8 cellular contexts compared by ENCODE assay signal in the genomic region with DNA sequence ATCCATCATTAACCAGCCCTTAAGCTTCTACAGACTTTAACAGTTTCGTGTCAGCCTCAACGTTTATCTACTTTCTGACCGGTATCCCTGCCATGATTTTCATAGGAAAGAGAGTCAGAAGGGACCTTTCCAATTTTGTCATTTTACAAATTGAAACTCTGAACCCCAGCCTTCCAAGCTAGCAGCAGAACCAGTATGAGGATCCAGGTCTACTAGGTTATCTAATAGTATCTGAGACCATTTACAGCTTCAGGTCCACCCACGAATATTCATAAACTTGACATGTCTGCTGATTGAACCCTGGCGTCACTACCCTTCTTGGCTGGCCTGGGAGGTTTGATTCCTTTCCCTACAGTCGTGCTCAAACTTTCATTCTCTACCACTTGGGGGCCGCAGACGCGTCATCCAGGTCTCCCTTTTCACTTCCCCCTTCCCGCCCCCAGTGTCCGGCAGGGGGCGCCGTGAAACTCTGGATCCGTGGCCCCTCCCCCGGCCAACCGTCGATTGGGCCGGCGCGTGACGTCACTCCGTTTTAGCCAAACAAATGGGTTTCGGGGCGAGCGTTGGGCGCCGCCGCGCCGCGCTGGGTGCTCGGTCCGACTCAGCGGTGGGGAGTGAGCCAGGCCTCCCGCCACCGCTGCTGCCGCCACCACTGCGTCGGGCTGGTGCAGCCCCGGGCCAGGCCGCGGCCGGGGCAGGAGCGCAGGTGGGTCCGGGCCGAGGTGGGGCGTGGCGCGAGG. TPM values are rescaled to one million over a fixed set of nuclear protein-coding genes. Genes with fewer than 3 reads are reported as not detected.
DNase-seq lines count a peak whose midpoint lies in the region; ATAC-seq and TF ChIP-seq lines count a peak whose summit lies in the region.

A gene with protein sequence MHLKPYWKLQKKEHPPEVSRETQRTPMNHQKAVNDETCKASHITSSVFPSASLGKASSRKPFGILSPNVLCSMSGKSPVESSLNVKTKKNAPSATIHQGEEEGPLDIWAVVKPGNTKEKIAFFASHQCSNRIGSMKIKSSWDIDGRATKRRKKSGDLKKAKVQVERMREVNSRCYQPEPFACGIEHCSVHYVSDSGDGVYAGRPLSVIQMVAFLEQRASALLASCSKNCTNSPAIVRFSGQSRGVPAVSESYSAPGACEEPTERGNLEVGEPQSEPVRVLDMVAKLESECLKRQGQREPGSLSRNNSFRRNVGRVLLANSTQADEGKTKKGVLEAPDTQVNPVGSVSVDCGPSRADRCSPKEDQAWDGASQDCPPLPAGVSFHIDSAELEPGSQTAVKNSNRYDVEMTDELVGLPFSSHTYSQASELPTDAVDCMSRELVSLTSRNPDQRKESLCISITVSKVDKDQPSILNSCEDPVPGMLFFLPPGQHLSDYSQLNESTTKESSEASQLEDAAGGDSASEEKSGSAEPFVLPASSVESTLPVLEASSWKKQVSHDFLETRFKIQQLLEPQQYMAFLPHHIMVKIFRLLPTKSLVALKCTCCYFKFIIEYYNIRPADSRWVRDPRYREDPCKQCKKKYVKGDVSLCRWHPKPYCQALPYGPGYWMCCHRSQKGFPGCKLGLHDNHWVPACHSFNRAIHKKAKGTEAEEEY (plus strand): TSS at position 590 of the 740 bp plus-strand sequence. CDS start 78,970 bp downstream, outside the sequence.

- H3K4me3 ChIP-seq in choroid plexus epithelial cell (ENCODE audit: low read depth, low read length) = peak within 1 kb of the TSS; percentile 100
- peak within 1 kb of the TSS; percentile 100 for H3K4me3 ChIP-seq in kidney epithelial cell (ENCODE audit: low read depth, low read length)

- TF ChIP-seq CTCF in choroid plexus epithelial cell (conservative IDR thresholded peaks at IDR 0.05; ENCODE audit: low read depth, low read length) = peak; percentile 97
- peak; percentile 100 for TF ChIP-seq CTCF in kidney epithelial cell (IDR thresholded peaks at IDR 0.05; ENCODE audit: insufficient read depth, low read length, poor library complexity, severe bottlenecking)

- peak; percentile 98 for DNase-seq in Ammon's horn (ENCODE audit: low spot score)
- DNase-seq in NCI-H510A (lab: John Stamatoyannopoulos, UW) = peak; percentile 95
- DNase-seq in activated CD4-positive, alpha-beta T cell treated with anti-CD3 and anti-CD28 coated beads for 24 hours (ENCODE audit: low read depth in 2 of 2) = peak; percentile 99 to 100
- peak; percentile 97 for DNase-seq in choroid plexus epithelial cell (ENCODE audit: low read depth)
- DNase-seq in kidney epithelial cell (ENCODE audit: low read depth) = peak; percentile 78
- DNase-seq in stimulated activated CD4-positive, alpha-beta T cell treated with anti-CD3 and anti-CD28 coated beads, Interleukin-1b, Interleukin-23, amount 100 ng/mL, for 1 hour (ENCODE audit: low read depth in 2 of 2) = peak; percentile 99 to 100

- no peaks in the 10 kb centered on the region for H3K27me3 ChIP-seq in kidney epithelial cell (ENCODE audit: control insufficient read depth, insufficient read depth, low read length)

- no peaks in the 10 kb centered on the region for H3K36me3 ChIP-seq in kidney epithelial cell (ENCODE audit: control insufficient read depth, insufficient read depth, low read length)

- peak; percentile 81 for ATAC-seq in GM19043 (IDR thresholded peaks at IDR 0.05; ENCODE audit: low read depth, unreplicated experiment)
- peak; percentile 88 for ATAC-seq in HG03432 (IDR thresholded peaks at IDR 0.05; ENCODE audit: unreplicated experiment)

RNA-seq across cellular contexts. Expression of the gene that starts here (rescaled TPM):
- total RNA-seq in kidney epithelial cell = 16.6 and 18.4 TPM in 2 replicates

Comparison
In these comparisons a context has a peak if more than half of its experiments do, and no peak if none do; other contexts are left out.
1. Peak in every context shown above with its lines: DNase-seq, ATAC-seq and H3K4me3 ChIP-seq.